ENCODE assay signal across 28 cellular contexts in genomic region chr6:8943073-8943472, GRCh38.
"Had no signal": no experiment of that assay in that cellular context is flagged by ENCODE, and none has a peak within 500 bp of the region (broad histone marks: within the 10 kb centered on the region; RNA-seq: fewer than 3 reads in every experiment).

No MANE protein-coding gene starts in this region.

- H3K4me3 ChIP-seq: adrenal gland, body of pancreas, esophagus squamous epithelium, gastroesophageal sphincter had no signal

- H3K36me3 Mint-ChIP-seq: activated CD4-positive, alpha-beta memory T cell treated with anti-CD3 and anti-CD28 coated beads for 36 hours; activated CD8-positive, alpha-beta memory T cell treated with anti-CD3 and anti-CD28 coated beads, Interleukin-2, amount 10 ng/mL, durations not matched to agents 7 days and 5 days; activated naive CD4-positive, alpha-beta T cell treated with anti-CD3 and anti-CD28 coated beads, Interleukin-2, amount 50 U/mL, for 24 hours; activated naive CD8-positive, alpha-beta T cell treated with anti-CD3 and anti-CD28 coated beads for 36 hours had no signal

- H3K27me3 Mint-ChIP-seq: activated CD4-positive, alpha-beta memory T cell treated with anti-CD3 and anti-CD28 coated beads for 36 hours; activated CD4-positive, alpha-beta T cell treated with anti-CD3 and anti-CD28 coated beads, Interleukin-2, amount 10 ng/mL, durations not matched to agents 24 days and 14 days; activated CD8-positive, alpha-beta memory T cell treated with anti-CD3 and anti-CD28 coated beads, Interleukin-2, amount 10 ng/mL, durations not matched to agents 7 days and 5 days; activated naive CD4-positive, alpha-beta T cell treated with anti-CD3 and anti-CD28 coated beads, Interleukin-2, amount 50 U/mL, for 24 hours; activated naive CD8-positive, alpha-beta T cell treated with anti-CD3 and anti-CD28 coated beads, Interleukin-2, amount 50 U/mL, for 24 hours had no signal

- H3K9me3 Mint-ChIP-seq: activated CD4-positive, alpha-beta memory T cell treated with anti-CD3 and anti-CD28 coated beads for 36 hours; activated CD4-positive, alpha-beta T cell treated with anti-CD3 and anti-CD28 coated beads, Interleukin-2, amount 10 ng/mL, durations not matched to agents 24 days and 14 days; activated naive CD4-positive, alpha-beta T cell treated with anti-CD3 and anti-CD28 coated beads for 36 hours; activated naive CD4-positive, alpha-beta T cell treated with anti-CD3 and anti-CD28 coated beads, Interleukin-2, amount 50 U/mL, for 24 hours; activated naive CD8-positive, alpha-beta T cell treated with anti-CD3 and anti-CD28 coated beads for 36 hours; activated naive CD8-positive, alpha-beta T cell treated with anti-CD3 and anti-CD28 coated beads, Interleukin-2, amount 50 U/mL, for 24 hours; activated T-helper 1 cell treated with anti-CD3 and anti-CD28 coated beads, Interleukin-12 subunit alpha, Interleukin-12 subunit beta, Interleukin-2, Interleukin-4 antibody, amounts not matched to agents 30 ng/mL and 10 ng/mL and 1 ng/mL, durations not matched to agents 14 hours and 24 hours and 36 hours; activated T-helper 2 cell treated with anti-CD3 and anti-CD28 coated beads, Interferon-gamma antibody, Interleukin-2, Interleukin-4, amounts not matched to agents 10 μg/mL and 5 μg/mL and 100 μg/mL, durations not matched to agents 14 hours and 24 hours and 36 hours had no signal

- H3K27ac ChIP-seq: adrenal gland, body of pancreas, epithelial cell of prostate, esophagus squamous epithelium, gastroesophageal sphincter had no signal

- H3K36me3 ChIP-seq: adrenal gland, esophagus squamous epithelium, gastroesophageal sphincter had no signal

- H3K4me1 ChIP-seq: adrenal gland, body of pancreas, gastroesophageal sphincter had no signal

- H3K4me1 Mint-ChIP-seq: activated CD4-positive, alpha-beta T cell treated with anti-CD3 and anti-CD28 coated beads for 36 hours; activated CD4-positive, alpha-beta T cell treated with anti-CD3 and anti-CD28 coated beads, Interleukin-2, amount 10 ng/mL, durations not matched to agents 24 days and 14 days; activated CD8-positive, alpha-beta memory T cell treated with anti-CD3 and anti-CD28 coated beads, Interleukin-2, amount 10 ng/mL, durations not matched to agents 7 days and 5 days; activated naive CD4-positive, alpha-beta T cell treated with anti-CD3 and anti-CD28 coated beads, Interleukin-2, amount 50 U/mL, for 24 hours; activated naive CD8-positive, alpha-beta T cell treated with anti-CD3 and anti-CD28 coated beads for 36 hours; activated naive CD8-positive, alpha-beta T cell treated with anti-CD3 and anti-CD28 coated beads, Interleukin-2, amount 50 U/mL, for 24 hours had no signal

- H3K27ac Mint-ChIP-seq: activated CD4-positive, alpha-beta memory T cell treated with anti-CD3 and anti-CD28 coated beads for 36 hours; activated CD4-positive, alpha-beta T cell treated with anti-CD3 and anti-CD28 coated beads for 36 hours; activated CD4-positive, alpha-beta T cell treated with anti-CD3 and anti-CD28 coated beads, Interleukin-2, amount 10 ng/mL, durations not matched to agents 24 days and 14 days; activated CD8-positive, alpha-beta memory T cell treated with anti-CD3 and anti-CD28 coated beads, Interleukin-2, amount 10 ng/mL, durations not matched to agents 7 days and 5 days; activated CD8-positive, alpha-beta T cell treated with anti-CD3 and anti-CD28 coated beads, Interleukin-2, amount 10 ng/mL, durations not matched to agents 7 days and 5 days; activated naive CD4-positive, alpha-beta T cell treated with anti-CD3 and anti-CD28 coated beads for 36 hours; activated naive CD4-positive, alpha-beta T cell treated with anti-CD3 and anti-CD28 coated beads, Interleukin-2, amount 50 U/mL, for 24 hours; activated naive CD8-positive, alpha-beta T cell treated with anti-CD3 and anti-CD28 coated beads for 36 hours; activated naive CD8-positive, alpha-beta T cell treated with anti-CD3 and anti-CD28 coated beads, Interleukin-2, amount 50 U/mL, for 24 hours; activated T-helper 1 cell treated with anti-CD3 and anti-CD28 coated beads, Interleukin-12 subunit alpha, Interleukin-12 subunit beta, Interleukin-2, Interleukin-4 antibody, amounts not matched to agents 30 ng/mL and 10 ng/mL and 1 ng/mL, durations not matched to agents 14 hours and 24 hours and 36 hours; activated T-helper 2 cell treated with anti-CD3 and anti-CD28 coated beads, Interferon-gamma antibody, Interleukin-2, Interleukin-4, amounts not matched to agents 10 μg/mL and 5 μg/mL and 100 μg/mL, durations not matched to agents 14 hours and 24 hours and 36 hours had no signal

- H3K4me3 Mint-ChIP-seq: activated CD4-positive, alpha-beta memory T cell treated with anti-CD3 and anti-CD28 coated beads for 36 hours; activated CD4-positive, alpha-beta T cell treated with anti-CD3 and anti-CD28 coated beads for 36 hours; activated CD4-positive, alpha-beta T cell treated with anti-CD3 and anti-CD28 coated beads, Interleukin-2, amount 10 ng/mL, durations not matched to agents 24 days and 14 days; activated CD8-positive, alpha-beta memory T cell treated with anti-CD3 and anti-CD28 coated beads, Interleukin-2, amount 10 ng/mL, durations not matched to agents 7 days and 5 days; activated CD8-positive, alpha-beta T cell treated with anti-CD3 and anti-CD28 coated beads, Interleukin-2, amount 10 ng/mL, durations not matched to agents 7 days and 5 days; activated naive CD4-positive, alpha-beta T cell treated with anti-CD3 and anti-CD28 coated beads for 36 hours; activated naive CD4-positive, alpha-beta T cell treated with anti-CD3 and anti-CD28 coated beads, Interleukin-2, amount 50 U/mL, for 24 hours; activated naive CD8-positive, alpha-beta T cell treated with anti-CD3 and anti-CD28 coated beads for 36 hours; activated naive CD8-positive, alpha-beta T cell treated with anti-CD3 and anti-CD28 coated beads, Interleukin-2, amount 50 U/mL, for 24 hours; activated T-helper 1 cell treated with anti-CD3 and anti-CD28 coated beads, Interleukin-12 subunit alpha, Interleukin-12 subunit beta, Interleukin-2, Interleukin-4 antibody, amounts not matched to agents 30 ng/mL and 10 ng/mL and 1 ng/mL, durations not matched to agents 14 hours and 24 hours and 36 hours had no signal

- H3K9me3 ChIP-seq: adrenal gland, body of pancreas, esophagus squamous epithelium, gastroesophageal sphincter had no signal

- ATAC-seq: activated CD4-positive, alpha-beta T cell treated with anti-CD3 and anti-CD28 coated beads for 36 hours; activated CD8-positive, alpha-beta memory T cell treated with anti-CD3 and anti-CD28 coated beads, Interleukin-2, amount 10 ng/mL, durations not matched to agents 7 days and 5 days; activated CD8-positive, alpha-beta T cell treated with anti-CD3 and anti-CD28 coated beads, Interleukin-2, amount 10 ng/mL, durations not matched to agents 7 days and 5 days; activated naive CD8-positive, alpha-beta T cell treated with anti-CD3 and anti-CD28 coated beads, Interleukin-2, amount 50 U/mL, for 24 hours; body of pancreas; gastroesophageal sphincter had no signal

- H3K27me3 ChIP-seq: adrenal gland, body of pancreas, gastroesophageal sphincter had no signal

- DNase-seq: activated CD4-positive, alpha-beta memory T cell treated with anti-CD3 and anti-CD28 coated beads for 36 hours; activated CD4-positive, alpha-beta T cell treated with anti-CD3 and anti-CD28 coated beads for 36 hours; activated CD4-positive, alpha-beta T cell treated with anti-CD3 and anti-CD28 coated beads, Interleukin-2, amount 10 ng/mL, durations not matched to agents 24 days and 14 days; activated CD4-positive, CD25-positive, alpha-beta regulatory T cell; activated CD4-positive, CD25-positive, alpha-beta regulatory T cell treated with anti-CD3 and anti-CD28 coated beads, Interleukin-2, amount 50 U/mL, for 72 hours; activated CD8-positive, alpha-beta memory T cell treated with anti-CD3 and anti-CD28 coated beads, Interleukin-2, amount 10 ng/mL, durations not matched to agents 7 days and 5 days; activated CD8-positive, alpha-beta memory T cell treated with anti-CD3 and anti-CD28 coated beads, Interleukin-2, amount 50 U/mL, for 4 hours; activated CD8-positive, alpha-beta T cell treated with anti-CD3 and anti-CD28 coated beads, Interleukin-2, amount 10 ng/mL, durations not matched to agents 7 days and 5 days; activated effector memory CD4-positive, alpha-beta T cell treated with anti-CD3 and anti-CD28 coated beads, Interleukin-2, amount 50 U/mL, for 16 hours; activated naive CD4-positive, alpha-beta T cell treated with anti-CD3 and anti-CD28 coated beads for 36 hours; activated naive CD8-positive, alpha-beta T cell treated with anti-CD3 and anti-CD28 coated beads for 36 hours; activated naive CD8-positive, alpha-beta T cell treated with anti-CD3 and anti-CD28 coated beads, Interleukin-2, amount 50 U/mL, for 24 hours; activated T-cell treated with anti-CD3 and anti-CD28 coated beads, Interleukin-2, amount 50 U/mL, for 1 hour; activated T-cell treated with anti-CD3 and anti-CD28 coated beads, Interleukin-2, amount 50 U/mL, for 48 hours; adrenal gland; amygdala; aorta; body of pancreas; caudate nucleus; effector CD8-positive, alpha-beta T cell; esophagus squamous epithelium; foreskin melanocyte; T-helper 2 cell had no signal
